ENCODE assay signal across 14 cellular contexts in the genomic region with DNA sequence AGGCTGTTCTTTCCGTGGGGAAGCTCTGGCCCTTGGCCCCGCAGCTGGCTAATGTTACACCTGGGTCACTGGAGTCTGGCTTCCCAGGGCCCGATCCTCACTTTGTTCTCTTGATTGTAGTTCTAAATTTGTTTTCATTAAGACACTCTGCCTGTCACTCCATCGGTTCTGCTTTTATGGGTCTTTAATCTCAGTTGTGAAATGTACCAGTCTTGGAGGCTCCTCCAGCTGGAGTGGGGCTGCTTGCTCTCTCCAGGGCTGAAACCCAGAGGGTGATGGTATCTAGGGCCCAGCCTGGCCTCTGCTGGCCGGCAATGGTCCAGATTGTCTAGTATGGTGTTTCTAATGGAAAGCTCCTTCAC.
DNase-seq lines count a peak whose midpoint lies in the region; TF ChIP-seq lines count a peak whose summit lies in the region.
"Had no signal": no experiment of that assay in that cellular context is flagged by ENCODE, and none has a peak within 500 bp of the region (broad histone marks: within the 10 kb centered on the region; RNA-seq: fewer than 3 reads in every experiment).

No MANE protein-coding gene starts in this region.

- no peaks in the 10 kb centered on the region for H3K36me3 Mint-ChIP-seq in neural progenitor cell

- peaks cover 57% of the 10 kb centered on the region for H4K20me1 ChIP-seq in neural progenitor cell (ENCODE audit: low read depth)

- H3K27ac ChIP-seq in neural progenitor cell: no peak overlapping the region

- H3K4me2 ChIP-seq in neural progenitor cell: peak overlapping the region; percentile 14

- POLR2A ChIA-PET in AG04449 (lab: Yijun Ruan, JAX): interaction anchor here (1.4 kb wide), 2 partner anchors 10 to 156 kb away, joined by 5 read pairs; no protein-coding TSS in a partner anchor

- peak overlapping the region; percentile 10 for H3K4me3 Mint-ChIP-seq in neural progenitor cell

- no peaks in the 10 kb centered on the region for H3K79me2 ChIP-seq in neural progenitor cell (ENCODE audit: low read depth)

- peaks cover 2% of the 10 kb centered on the region for H3K9me3 Mint-ChIP-seq in neural progenitor cell

- no peak overlapping the region for H3K9ac ChIP-seq in neural progenitor cell

- H3K4me3 ChIP-seq in AG04449 (ENCODE audit: low read depth, low read length): no peak overlapping the region
- no peak overlapping the region for H3K4me3 ChIP-seq in choroid plexus epithelial cell (ENCODE audit: low read depth, low read length)
- H3K4me3 ChIP-seq in neural progenitor cell: no peak overlapping the region
- H3K4me3 ChIP-seq: lung had no signal

- peaks cover 35% of the 10 kb centered on the region for H3F3A ChIP-seq in neural progenitor cell (ENCODE audit: low read depth)

- H3K27ac Mint-ChIP-seq in neural progenitor cell: peak overlapping the region; percentile 99

- TF ChIP-seq CTCF in AG04449 (IDR thresholded peaks at IDR 0.05; ENCODE audit: insufficient read depth, low read length, missing control alignments) (peak; percentile 25), choroid plexus epithelial cell (conservative IDR thresholded peaks at IDR 0.05; ENCODE audit: low read depth, low read length) (peak; percentile 30), neural progenitor cell (IDR thresholded peaks at IDR 0.05) (no peak)

- H3K4me1 ChIP-seq in neural progenitor cell: peaks cover 38% of the 10 kb centered on the region

- no peaks in the 10 kb centered on the region for H3K27me3 Mint-ChIP-seq in neural progenitor cell (ENCODE audit: insufficient read depth, low read depth)

- DNase-seq in AG04449 (ENCODE audit: low read depth, low spot score) (no peak), MV-4-11 (lab: John Stamatoyannopoulos, UW) (peak; percentile 55), choroid plexus epithelial cell (ENCODE audit: low read depth) (peak; percentile 39), neural progenitor cell (ENCODE audit: low spot score) (no peak), OCI-M1 (lab: John Stamatoyannopoulos, UW) (no peak), Kasumi-1 (lab: John Stamatoyannopoulos, UW) (no peak), GF-D8 (lab: John Stamatoyannopoulos, UW) (no peak), DMS53 (lab: John Stamatoyannopoulos, UW) (no peak)
- DNase-seq: activated naive CD4-positive, alpha-beta T cell; DMS79; NCI-H2081; NCI-H774; SIG-M5 had no signal

- H3K27me3 ChIP-seq in neural progenitor cell: peaks cover 82% of the 10 kb centered on the region

- no peaks in the 10 kb centered on the region for H3K9me3 ChIP-seq in neural progenitor cell (ENCODE audit: low read depth)

- H2AFZ ChIP-seq in neural progenitor cell (replicated peaks): no peak overlapping the region

- H3K4me1 Mint-ChIP-seq in neural progenitor cell: peaks cover 78% of the 10 kb centered on the region

- CTCF ChIA-PET in AG04449 (lab: Yijun Ruan, JAX): interaction anchor here (0.7 to 6.8 kb wide), 10 partner anchors 10 to 443 kb away, joined by 3 to 78 read pairs (median 4); no protein-coding TSS in a partner anchor

- H3K36me3 ChIP-seq in neural progenitor cell: no peaks in the 10 kb centered on the region

Comparison
In these comparisons a context has a peak if more than half of its experiments do, and no peak if none do; other contexts are left out.
1. DNase-seq: peak in MV-4-11 (single experiment) and choroid plexus epithelial cell (single experiment); none in AG04449 (single experiment), neural progenitor cell (single experiment), OCI-M1 (single experiment), Kasumi-1 (0 of 2), GF-D8 (single experiment) and DMS53 (single experiment).